ENCODE assay signal across 8 cellular contexts in genomic region chr22:23402275-23403151, GRCh38.
DNase-seq lines count a peak whose midpoint lies in the region; ATAC-seq and TF ChIP-seq lines count a peak whose summit lies in the region.

No MANE protein-coding gene starts in this region.

- intact Hi-C loops in CD14-positive monocyte (cut with micrococcal nuclease): no loop called here

- H3K9me3 Mint-ChIP-seq in CD14-positive monocyte: no peaks in the 10 kb centered on the region

- no peak for DNase-seq in CD14-positive monocyte (ENCODE audit: low spot score)
- DNase-seq in NB4 (ENCODE audit: low read depth): peak; percentile 59
- peak; percentile 24 to 35 for DNase-seq in activated CD4-positive, alpha-beta T cell treated with anti-CD3 and anti-CD28 coated beads for 4 hours
- peak; percentile 68 for DNase-seq in lung (ENCODE audit: low spot score)
- peak; percentile 45 to 48 for DNase-seq in stimulated activated CD8-positive, alpha-beta memory T cell treated with anti-CD3 and anti-CD28 coated beads, Interleukin-2, amount 100 ng/mL, for 48 hours (ENCODE audit: low read depth in 2 of 2)

- no peaks in the 10 kb centered on the region for H3K9me3 ChIP-seq in ectodermal cell (ENCODE audit: control insufficient read depth, low read length)
- peaks cover 0 to 2% of the 10 kb centered on the region in 2 donors for H3K9me3 ChIP-seq in lung (ENCODE audit: control insufficient read depth in 2 of 2, insufficient read depth in 1 of 2, low read length in 1 of 2)

- H3K27ac ChIP-seq in ectodermal cell (ENCODE audit: insufficient read depth, low read depth, low read length, poor library complexity, severe bottlenecking): no peak overlapping the region
- no peak overlapping the region for H3K27ac ChIP-seq in lung (ENCODE audit: low read depth in 1 of 2, low read length in 1 of 2)

- peak; percentile 86 for ATAC-seq in GM19467 (IDR thresholded peaks at IDR 0.05; ENCODE audit: unreplicated experiment)
- peak; percentile 74 for ATAC-seq in lung (ENCODE audit: insufficient read depth, low FRiP score)
- ATAC-seq in GM21447 (IDR thresholded peaks at IDR 0.05; ENCODE audit: unreplicated experiment): no peak

- H3K27me3 Mint-ChIP-seq in CD14-positive monocyte (ENCODE audit: low read depth in 3 of 3): peaks cover 2 to 18% (median 9%) of the 10 kb centered on the region in 3 donors

- H3K4me1 ChIP-seq in ectodermal cell (ENCODE audit: control insufficient read depth, insufficient read depth, low read length) (peaks cover 19% of the 10 kb centered on the region), lung (ENCODE audit: control insufficient read depth in 2 of 2, insufficient read depth in 2 of 2, low read length in 2 of 2) (no peaks in the 10 kb centered on the region)

- WGBS in ectodermal cell, 2 experiments: 4% methylated on average over 82 of the region's 82 CpGs
- 8 to 10% methylated on average over 60 to 82 of the region's 82 CpGs for WGBS in lung, 2 donors

- no peak overlapping the region for H3K4me3 ChIP-seq in NB4 (ENCODE audit: low read depth, low read length)
- peak overlapping the region; percentile 50 for H3K4me3 ChIP-seq in ectodermal cell (ENCODE audit: insufficient read depth, low read depth, low read length)
- no peak overlapping the region for H3K4me3 ChIP-seq in lung

- no peaks in the 10 kb centered on the region for H3K36me3 ChIP-seq in ectodermal cell (ENCODE audit: control insufficient read depth, insufficient read depth, low read length)
- H3K36me3 ChIP-seq in lung (ENCODE audit: control insufficient read depth in 2 of 2, insufficient read depth in 2 of 2, low read length in 2 of 2): no peaks in the 10 kb centered on the region

- peak overlapping the region; percentile 45 to 71 for H3K4me3 Mint-ChIP-seq in CD14-positive monocyte

- H3K4me1 Mint-ChIP-seq in CD14-positive monocyte: peaks cover 4% of the 10 kb centered on the region

- TF ChIP-seq POLR2A in NB4 (IDR thresholded peaks at IDR 0.05; ENCODE audit: extremely low read depth, insufficient read length): no peak

- no peak overlapping the region for H3K27ac Mint-ChIP-seq in CD14-positive monocyte

- H3K27me3 ChIP-seq in ectodermal cell (ENCODE audit: control insufficient read depth, insufficient read depth, low read length, poor library complexity, severe bottlenecking): peaks cover 5% of the 10 kb centered on the region
- no peaks in the 10 kb centered on the region for H3K27me3 ChIP-seq in lung (ENCODE audit: control insufficient read depth, insufficient read depth)

- TF ChIP-seq CTCF in CD14-positive monocyte (IDR thresholded peaks at IDR 0.05) (peak; percentile 26), NB4 (IDR thresholded peaks at IDR 0.05; ENCODE audit: low read depth, low read length) (peak; percentile 58), lung (IDR thresholded peaks at IDR 0.05; ENCODE audit: control extremely low read depth, extremely low read depth) (peak; percentile 23)

- H3K36me3 Mint-ChIP-seq in CD14-positive monocyte: no peaks in the 10 kb centered on the region
